ENCODE assay signal across 10 cellular contexts in genomic region chr1:204307334-204307883, GRCh38. TPM values are rescaled to one million over a fixed set of nuclear protein-coding genes. Genes with fewer than 3 reads are reported as not detected.
DNase-seq lines count a peak whose midpoint lies in the region; ATAC-seq and TF ChIP-seq lines count a peak whose summit lies in the region.
"Had no signal": no experiment of that assay in that cellular context is flagged by ENCODE, and none has a peak within 500 bp of the region (broad histone marks: within the 10 kb centered on the region; RNA-seq: fewer than 3 reads in every experiment).

No MANE protein-coding gene starts in this region.

- H3K9me3 Mint-ChIP-seq in chondrocyte (ENCODE audit: low read depth): no peaks in the 10 kb centered on the region
- H3K9me3 Mint-ChIP-seq: activated T-helper 2 cell treated with anti-CD3 and anti-CD28 coated beads, Interferon-gamma antibody, Interleukin-2, Interleukin-4, amounts not matched to agents 10 μg/mL and 5 μg/mL and 100 μg/mL, durations not matched to agents 14 hours and 24 hours and 36 hours had no signal

- H3K27ac ChIP-seq in right lobe of liver (no peak overlapping the region), upper lobe of left lung (peak overlapping the region in 1 of 4 donors; percentile 40)
- H3K27ac ChIP-seq: BLaER1 had no signal

- TF ChIP-seq POLR2A in right lobe of liver (IDR thresholded peaks at IDR 0.05) (no peak), upper lobe of left lung (IDR thresholded peaks at IDR 0.05) (no peak)

- intact Hi-C loops in right lobe of liver (cut with DNase I): no loop called here

- TF ChIP-seq EP300 in upper lobe of left lung (IDR thresholded peaks at IDR 0.05): no peak

- H3K36me3 ChIP-seq in right lobe of liver (no peaks in the 10 kb centered on the region), upper lobe of left lung (no peaks in the 10 kb centered on the region)
- H3K36me3 ChIP-seq: BLaER1 had no signal

- TF ChIP-seq CTCF in chondrocyte (IDR thresholded peaks at IDR 0.05) (peak; percentile 37), right lobe of liver (IDR thresholded peaks at IDR 0.05) (peak in 2 of 4 donors; percentile 17 to 30), upper lobe of left lung (IDR thresholded peaks at IDR 0.05) (peak in 1 of 6 experiments; percentile 6)

- H3K4me3 Mint-ChIP-seq in chondrocyte (ENCODE audit: unreplicated experiment): peak overlapping the region; percentile 58

- no peak overlapping the region for H3K27ac Mint-ChIP-seq in chondrocyte (ENCODE audit: unreplicated experiment)
- H3K27ac Mint-ChIP-seq: activated T-helper 2 cell treated with anti-CD3 and anti-CD28 coated beads, Interferon-gamma antibody, Interleukin-2, Interleukin-4, amounts not matched to agents 10 μg/mL and 5 μg/mL and 100 μg/mL, durations not matched to agents 14 hours and 24 hours and 36 hours had no signal

- H3K9me3 ChIP-seq in right lobe of liver (no peaks in the 10 kb centered on the region), upper lobe of left lung (no peaks in the 10 kb centered on the region)
- H3K9me3 ChIP-seq: BLaER1 had no signal

- H3K4me1 Mint-ChIP-seq in chondrocyte (ENCODE audit: low read depth): peaks cover 14% of the 10 kb centered on the region

- 15% methylated on average over 11 of the region's 12 CpGs for WGBS in right lobe of liver (ENCODE audit: insufficient coverage, low coverage, low lambda C conversion rate, missing lambda C conversion rate)
- WGBS in upper lobe of left lung, 2 donors: 36 to 41% methylated on average over 9 to 12 of the region's 12 CpGs

- no peaks in the 10 kb centered on the region for H3K36me3 Mint-ChIP-seq in chondrocyte (ENCODE audit: low read depth)

- H3K4me1 ChIP-seq in right lobe of liver: peaks cover 0 to 17% (median 8%) of the 10 kb centered on the region in 4 donors
- H3K4me1 ChIP-seq in upper lobe of left lung: peaks cover 8 to 9% (median 9%) of the 10 kb centered on the region in 4 donors

- DNase-seq in NCI-H526 (lab: John Stamatoyannopoulos, UW) (peak; percentile 11 to 34), NCI-H526 treated with DMSO at 0.1 percent for 48 hours (lab: John Stamatoyannopoulos, UW) (no peak), chondrocyte (ENCODE audit: low spot score) (no peak), right lobe of liver (peak in 1 of 3 donors; percentile 61), upper lobe of left lung (peak in 1 of 2 donors; percentile 67), GM19238 (ENCODE audit: insufficient read length, low spot score) (no peak)

- H3K4me3 ChIP-seq in right lobe of liver (peak overlapping the region in 1 of 3 donors; percentile 10), upper lobe of left lung (peak overlapping the region in 2 of 4 donors; percentile 22 to 26)
- H3K4me3 ChIP-seq: BLaER1 had no signal

- peak; percentile 84 to 93 (median 90) for ATAC-seq in right lobe of liver
- peak; percentile 72 to 78 for ATAC-seq in upper lobe of left lung (ENCODE audit: low FRiP score in 2 of 2)
- ATAC-seq in SK-N-SH treated with all-trans-retinoic acid at 6 μM for 48 hours: no peak
- ATAC-seq in GM21529 (IDR thresholded peaks at IDR 0.05; ENCODE audit: unreplicated experiment): no peak

- peaks cover 37% of the 10 kb centered on the region for H3K27me3 Mint-ChIP-seq in chondrocyte (ENCODE audit: low read depth)

- H3K27me3 ChIP-seq in right lobe of liver (no peaks in the 10 kb centered on the region), upper lobe of left lung (no peaks in the 10 kb centered on the region)
- H3K27me3 ChIP-seq: BLaER1 had no signal

TF ChIP-seq in SK-N-SH treated with all-trans-retinoic acid at 6 μM for 48 hours, 23 proteins besides CTCF, POLR2A, EP300 and RAD21:
- TF ChIP-seq ZNF70 (CRISPR knock-in tag; IDR thresholded peaks at IDR 0.05) (no peak), ARNTL (CRISPR knock-in tag; IDR thresholded peaks at IDR 0.05; ENCODE audit: borderline replicate concordance, low read depth) (no peak), ZFP30 (CRISPR knock-in tag; IDR thresholded peaks at IDR 0.05) (no peak)
- TF ChIP-seq, protein P1, sequence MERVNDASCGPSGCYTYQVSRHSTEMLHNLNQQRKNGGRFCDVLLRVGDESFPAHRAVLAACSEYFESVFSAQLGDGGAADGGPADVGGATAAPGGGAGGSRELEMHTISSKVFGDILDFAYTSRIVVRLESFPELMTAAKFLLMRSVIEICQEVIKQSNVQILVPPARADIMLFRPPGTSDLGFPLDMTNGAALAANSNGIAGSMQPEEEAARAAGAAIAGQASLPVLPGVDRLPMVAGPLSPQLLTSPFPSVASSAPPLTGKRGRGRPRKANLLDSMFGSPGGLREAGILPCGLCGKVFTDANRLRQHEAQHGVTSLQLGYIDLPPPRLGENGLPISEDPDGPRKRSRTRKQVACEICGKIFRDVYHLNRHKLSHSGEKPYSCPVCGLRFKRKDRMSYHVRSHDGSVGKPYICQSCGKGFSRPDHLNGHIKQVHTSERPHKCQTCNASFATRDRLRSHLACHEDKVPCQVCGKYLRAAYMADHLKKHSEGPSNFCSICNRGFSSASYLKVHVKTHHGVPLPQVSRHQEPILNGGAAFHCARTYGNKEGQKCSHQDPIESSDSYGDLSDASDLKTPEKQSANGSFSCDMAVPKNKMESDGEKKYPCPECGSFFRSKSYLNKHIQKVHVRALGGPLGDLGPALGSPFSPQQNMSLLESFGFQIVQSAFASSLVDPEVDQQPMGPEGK (CRISPR knock-in tag; IDR thresholded peaks at IDR 0.05; ENCODE audit: borderline replicate concordance): no peak

RNA-seq across cellular contexts. Expression of gene PLEKHA6, which starts 52.3 kb away (rescaled TPM):
- total RNA-seq in chondrocyte (0.15 to 1.4 TPM (median 0.51 TPM) in 3 replicates), right lobe of liver (10 to 100 TPM; 16.6 to 31.1 (median 22.1) TPM), upper lobe of left lung (1 to 10 TPM; 3.3 to 6.9 (median 4.9) TPM)

Comparison
In these comparisons a context has a peak if more than half of its experiments do, and no peak if none do; other contexts are left out.
1. DNase-seq: peak in NCI-H526 (2 of 2); none in NCI-H526 treated with DMSO at 0.1 percent for 48 hours (single experiment), chondrocyte (single experiment) and GM19238 (single experiment).
2. ATAC-seq: peak in right lobe of liver (4 of 4) and upper lobe of left lung (2 of 2); none in SK-N-SH treated with all-trans-retinoic acid at 6 μM for 48 hours (single experiment) and GM21529 (single experiment).